In the genomic region with DNA sequence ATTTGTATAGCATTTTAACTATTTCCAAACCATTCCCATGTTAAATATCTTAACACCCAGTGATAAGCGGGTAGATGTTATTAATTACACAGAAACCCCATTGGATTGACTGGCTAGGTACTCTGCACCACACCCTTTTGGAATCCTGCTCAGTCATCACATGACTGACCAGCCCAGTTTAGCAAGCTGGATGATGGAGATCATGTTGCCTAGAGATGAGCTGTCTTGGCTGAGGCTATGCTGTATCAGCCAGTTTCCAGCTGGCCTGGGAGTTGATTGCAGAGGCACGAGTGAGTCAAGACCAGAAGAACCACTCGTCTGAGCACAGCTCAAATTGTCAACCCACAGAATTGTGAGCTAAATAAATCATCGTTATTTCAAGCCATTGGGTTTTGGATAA, we compare ENCODE assay signal across 27 cellular contexts.
"Had no signal": no experiment of that assay in that cellular context is flagged by ENCODE, and none has a peak within 500 bp of the region (broad histone marks: within the 10 kb centered on the region; RNA-seq: fewer than 3 reads in every experiment).

No MANE protein-coding gene starts in this region.

- H3K4me1 Mint-ChIP-seq: activated naive CD4-positive, alpha-beta T cell treated with anti-CD3 and anti-CD28 coated beads, Interleukin-2, amount 50 U/mL, for 24 hours; activated naive CD8-positive, alpha-beta T cell treated with anti-CD3 and anti-CD28 coated beads, Interleukin-2, amount 50 U/mL, for 24 hours; central memory CD8-positive, alpha-beta T cell; naive thymus-derived CD8-positive, alpha-beta T cell; neural crest cell had no signal

- H3K27me3 ChIP-seq: gastrocnemius medialis, right atrium auricular region, stomach, thyroid gland had no signal

- H3K9me3 ChIP-seq: gastrocnemius medialis, psoas muscle, right atrium auricular region, stomach, thyroid gland had no signal

- H3K27ac ChIP-seq: gastrocnemius medialis, parathyroid adenoma, psoas muscle, right atrium auricular region, stomach, thyroid gland had no signal

- H3K4me1 ChIP-seq: gastrocnemius medialis, parathyroid adenoma, psoas muscle, right atrium auricular region, stomach, thyroid gland had no signal

- DNase-seq: activated B cell treated with CpG ODN at 0.5 μM for 24 hours; activated CD4-positive, alpha-beta T cell treated with anti-CD3 and anti-CD28 coated beads, Interleukin-2, amount 50 U/mL, for 1 hour; activated CD8-positive, alpha-beta T cell treated with anti-CD3 and anti-CD28 coated beads for 36 hours; activated naive CD8-positive, alpha-beta T cell treated with anti-CD3 and anti-CD28 coated beads, Interleukin-2, amount 50 U/mL, for 24 hours; activated T-cell treated with anti-CD3 and anti-CD28 coated beads, Interleukin-2, amount 50 U/mL, for 48 hours; amygdala; effector CD8-positive, alpha-beta T cell; gastrocnemius medialis; glutamatergic neuron; islet precursor cell; left ventricle myocardium superior; naive thymus-derived CD8-positive, alpha-beta T cell; occipital lobe; psoas muscle; stimulated activated CD4-positive, alpha-beta T cell treated with anti-CD3 and anti-CD28 coated beads, Interleukin-15, amount 100 ng/mL, for 24 hours; stimulated activated CD4-positive, alpha-beta T cell treated with anti-CD3 and anti-CD28 coated beads, Interleukin-2, amount 100 ng/mL, for 24 hours; stimulated activated naive B cell treated with anti-CD40 and anti-IgM and Interleukin-4, amounts not matched to agents 10 μg/mL and 1 μg/mL and 100 μg/mL, for 72 hours; stomach; T-helper 2 cell; thyroid gland had no signal

- H3K36me3 Mint-ChIP-seq: activated naive CD4-positive, alpha-beta T cell treated with anti-CD3 and anti-CD28 coated beads, Interleukin-2, amount 50 U/mL, for 24 hours; mesothelial cell of epicardium; naive thymus-derived CD8-positive, alpha-beta T cell had no signal

- ATAC-seq: activated CD8-positive, alpha-beta T cell treated with anti-CD3 and anti-CD28 coated beads for 36 hours; activated naive CD8-positive, alpha-beta T cell treated with anti-CD3 and anti-CD28 coated beads, Interleukin-2, amount 50 U/mL, for 24 hours; gastrocnemius medialis; left ventricle myocardium superior; naive thymus-derived CD8-positive, alpha-beta T cell; psoas muscle; stimulated activated naive B cell treated with anti-CD40 and anti-IgM and Interleukin-4, amounts not matched to agents 10 μg/mL and 1 μg/mL and 100 μg/mL, for 72 hours had no signal

- H3K36me3 ChIP-seq: gastrocnemius medialis, right atrium auricular region, stomach, thyroid gland had no signal

- H3K9me3 Mint-ChIP-seq: activated CD8-positive, alpha-beta T cell treated with anti-CD3 and anti-CD28 coated beads for 36 hours; activated naive CD4-positive, alpha-beta T cell treated with anti-CD3 and anti-CD28 coated beads, Interleukin-2, amount 50 U/mL, for 24 hours; activated naive CD8-positive, alpha-beta T cell treated with anti-CD3 and anti-CD28 coated beads, Interleukin-2, amount 50 U/mL, for 24 hours; activated T-helper 2 cell treated with anti-CD3 and anti-CD28 coated beads, Interferon-gamma antibody, Interleukin-2, Interleukin-4, amounts not matched to agents 10 μg/mL and 5 μg/mL and 100 μg/mL, durations not matched to agents 14 hours and 24 hours and 36 hours; central memory CD8-positive, alpha-beta T cell; mesothelial cell of epicardium; naive thymus-derived CD8-positive, alpha-beta T cell; neural crest cell had no signal

- H3K27ac Mint-ChIP-seq: activated B cell treated with CpG ODN at 0.5 μM for 24 hours; activated CD8-positive, alpha-beta T cell treated with anti-CD3 and anti-CD28 coated beads for 36 hours; activated naive CD4-positive, alpha-beta T cell treated with anti-CD3 and anti-CD28 coated beads, Interleukin-2, amount 50 U/mL, for 24 hours; activated naive CD8-positive, alpha-beta T cell treated with anti-CD3 and anti-CD28 coated beads, Interleukin-2, amount 50 U/mL, for 24 hours; activated T-helper 2 cell treated with anti-CD3 and anti-CD28 coated beads, Interferon-gamma antibody, Interleukin-2, Interleukin-4, amounts not matched to agents 10 μg/mL and 5 μg/mL and 100 μg/mL, durations not matched to agents 14 hours and 24 hours and 36 hours; mesothelial cell of epicardium; naive thymus-derived CD8-positive, alpha-beta T cell; stimulated activated naive B cell treated with anti-CD40 and anti-IgM and Interleukin-4, amounts not matched to agents 10 μg/mL and 1 μg/mL and 100 μg/mL, for 72 hours had no signal

- H3K27me3 Mint-ChIP-seq: activated B cell treated with CpG ODN at 0.5 μM for 24 hours; activated naive CD8-positive, alpha-beta T cell treated with anti-CD3 and anti-CD28 coated beads, Interleukin-2, amount 50 U/mL, for 24 hours; stimulated activated naive B cell treated with anti-CD40 and anti-IgM and Interleukin-4, amounts not matched to agents 10 μg/mL and 1 μg/mL and 100 μg/mL, for 72 hours had no signal

- H3K4me3 Mint-ChIP-seq: activated B cell treated with CpG ODN at 0.5 μM for 24 hours; activated CD8-positive, alpha-beta T cell treated with anti-CD3 and anti-CD28 coated beads for 36 hours; activated naive CD4-positive, alpha-beta T cell treated with anti-CD3 and anti-CD28 coated beads, Interleukin-2, amount 50 U/mL, for 24 hours; activated naive CD8-positive, alpha-beta T cell treated with anti-CD3 and anti-CD28 coated beads, Interleukin-2, amount 50 U/mL, for 24 hours; central memory CD8-positive, alpha-beta T cell; mesothelial cell of epicardium; naive thymus-derived CD8-positive, alpha-beta T cell; neural crest cell; stimulated activated naive B cell treated with anti-CD40 and anti-IgM and Interleukin-4, amounts not matched to agents 10 μg/mL and 1 μg/mL and 100 μg/mL, for 72 hours had no signal

- H3K4me3 ChIP-seq: gastrocnemius medialis, psoas muscle, right atrium auricular region, stomach, thyroid gland had no signal
